23 cellular contexts compared by ENCODE assay signal in genomic region chr18:31261792-31262582, GRCh38. TPM values are rescaled to one million over a fixed set of nuclear protein-coding genes. Genes with fewer than 3 reads are reported as not detected.
A peak's percentile ranks its signal among the peaks of the same experiment; 100 is the strongest.
DNase-seq lines count a peak whose midpoint lies in the region; ATAC-seq and TF ChIP-seq lines count a peak whose summit lies in the region.
"Had no signal": no experiment of that assay in that cellular context is flagged by ENCODE, and none has a peak within 500 bp of the region (broad histone marks: within the 10 kb centered on the region; RNA-seq: fewer than 3 reads in every experiment).

No MANE protein-coding gene starts in this region.

- DNase-seq in Caco-2: peak in 1 of 2 experiments; percentile 56
- DNase-seq in left cardiac atrium: no peak
- DNase-seq in natural killer cell treated with Interleukin-12 subunit alpha and Interleukin-12 subunit beta and Interleukin-15 and Interleukin-18, amount 100 ng/mL, for 72 hours (ENCODE audit: low spot score): no peak
- DNase-seq in NAMALWA (ENCODE audit: low spot score): no peak
- no peak for DNase-seq in NCI-H446 (lab: John Stamatoyannopoulos, UW)
- DNase-seq: activated B cell treated with CpG ODN at 0.5 μM for 24 hours; activated CD4-positive, alpha-beta memory T cell treated with anti-CD3 and anti-CD28 coated beads, Interleukin-2, amount 10 ng/mL, durations not matched to agents 7 days and 5 days; activated naive CD4-positive, alpha-beta T cell treated with Interleukin-2 at 50 U/mL for 16 hours; amygdala; effector CD8-positive, alpha-beta T cell; NCI-H1092; NCI-H2029; NCI-H510A; nucleus accumbens; SK-N-SH had no signal

- H3K4me1 ChIP-seq in Caco-2 (peaks cover 21% of the 10 kb centered on the region), HUES48 (ENCODE audit: control insufficient read depth, insufficient read depth, low read length) (peaks cover 5% of the 10 kb centered on the region; the same call in 1 of the 2 replicates), mesodermal cell (ENCODE audit: control insufficient read depth, insufficient read depth, low read length, poor library complexity, severe bottlenecking) (peaks cover 20% of the 10 kb centered on the region)
- H3K4me1 ChIP-seq: esophagus muscularis mucosa, gastroesophageal sphincter had no signal

- intact Hi-C loops in Caco-2 (cut with micrococcal nuclease; ENCODE audit: unreplicated experiment): loop anchor here (1.0 to 5.0 kb wide), 5 partner anchors 19 to 250 kb away; partner anchors contain the start of gene DSG2
- intact Hi-C loops in left cardiac atrium (cut with DNase I): no loop called here

- POLR2A ChIA-PET in Caco-2 (lab: Charles Lee): no interaction called here

- TF ChIP-seq CTCF in Caco-2 (IDR thresholded peaks at IDR 0.05; ENCODE audit: insufficient read depth in 1 of 2, low read depth in 1 of 2, low read length in 1 of 2, severe bottlenecking in 1 of 2, unreplicated experiment in 1 of 2): no peak

- H3K9me3 ChIP-seq in Caco-2 (no peaks in the 10 kb centered on the region), HUES48 (ENCODE audit: control insufficient read depth, insufficient read depth, low read length) (no peaks in the 10 kb centered on the region), mesodermal cell (ENCODE audit: control insufficient read depth, low read length) (no peaks in the 10 kb centered on the region)
- H3K9me3 ChIP-seq: esophagus muscularis mucosa, gastroesophageal sphincter, SK-N-SH had no signal

- H3K27me3 Mint-ChIP-seq in Caco-2 (ENCODE audit: insufficient read depth, unreplicated experiment): no peaks in the 10 kb centered on the region
- no peaks in the 10 kb centered on the region for H3K27me3 Mint-ChIP-seq in natural killer cell treated with Interleukin-12 subunit alpha and Interleukin-12 subunit beta and Interleukin-15 and Interleukin-18, amount 100 ng/mL, for 72 hours
- H3K27me3 Mint-ChIP-seq: activated B cell treated with CpG ODN at 0.5 μM for 24 hours; activated CD4-positive, alpha-beta memory T cell treated with anti-CD3 and anti-CD28 coated beads, Interleukin-2, amount 10 ng/mL, durations not matched to agents 7 days and 5 days had no signal

- H3K4me3 ChIP-seq in Caco-2 (ENCODE audit: low read depth, low read length) (no peak overlapping the region), HUES48 (ENCODE audit: low read depth, low read length) (no peak overlapping the region), mesodermal cell (ENCODE audit: extremely low read depth, insufficient read depth, low read length, poor library complexity, severe bottlenecking) (no peak overlapping the region)
- H3K4me3 ChIP-seq: esophagus muscularis mucosa, gastroesophageal sphincter had no signal

- H3K9ac ChIP-seq in HUES48 (ENCODE audit: low read depth, low read length): no peak overlapping the region
- H3K9ac ChIP-seq: SK-N-SH had no signal

- H3K4me3 Mint-ChIP-seq in Caco-2 (ENCODE audit: unreplicated experiment): no peak overlapping the region
- H3K4me3 Mint-ChIP-seq in natural killer cell treated with Interleukin-12 subunit alpha and Interleukin-12 subunit beta and Interleukin-15 and Interleukin-18, amount 100 ng/mL, for 72 hours: no peak overlapping the region
- H3K4me3 Mint-ChIP-seq: activated B cell treated with CpG ODN at 0.5 μM for 24 hours; activated CD4-positive, alpha-beta memory T cell treated with anti-CD3 and anti-CD28 coated beads, Interleukin-2, amount 10 ng/mL, durations not matched to agents 7 days and 5 days had no signal

- peak; percentile 41 to 88 for ATAC-seq in left cardiac atrium
- no peak for ATAC-seq in GM18498 (IDR thresholded peaks at IDR 0.05; ENCODE audit: unreplicated experiment)
- ATAC-seq in natural killer cell treated with Interleukin-12 subunit alpha and Interleukin-12 subunit beta and Interleukin-15 and Interleukin-18, amount 100 ng/mL, for 72 hours: no peak
- ATAC-seq: gastroesophageal sphincter, sciatic nerve had no signal

- no peaks in the 10 kb centered on the region for H3K27me3 ChIP-seq in Caco-2 (replicated peaks; ENCODE audit: control insufficient read depth, insufficient read depth, low read length)
- no peaks in the 10 kb centered on the region for H3K27me3 ChIP-seq in HUES48 (ENCODE audit: control insufficient read depth, insufficient read depth, low read length)
- H3K27me3 ChIP-seq: esophagus muscularis mucosa, gastroesophageal sphincter had no signal

- CTCF ChIA-PET in Caco-2 (lab: Charles Lee): no interaction called here

- H3K36me3 ChIP-seq in Caco-2 (ENCODE audit: control insufficient read depth, insufficient read depth, low read length) (no peaks in the 10 kb centered on the region), HUES48 (ENCODE audit: control insufficient read depth, insufficient read depth, low read length) (no peaks in the 10 kb centered on the region), mesodermal cell (ENCODE audit: control insufficient read depth, insufficient read depth, low read length) (no peaks in the 10 kb centered on the region)
- H3K36me3 ChIP-seq: esophagus muscularis mucosa, gastroesophageal sphincter had no signal

- 57 to 73% methylated on average over 1 of the region's 6 CpGs for WGBS in mesodermal cell (ENCODE audit: insufficient coverage in 2 of 2), 2 experiments

- peaks cover 5% of the 10 kb centered on the region for H3K4me1 Mint-ChIP-seq in Caco-2 (ENCODE audit: low read depth, unreplicated experiment)
- no peaks in the 10 kb centered on the region for H3K4me1 Mint-ChIP-seq in natural killer cell treated with Interleukin-12 subunit alpha and Interleukin-12 subunit beta and Interleukin-15 and Interleukin-18, amount 100 ng/mL, for 72 hours (ENCODE audit: low read depth in 2 of 2)
- H3K4me1 Mint-ChIP-seq: activated B cell treated with CpG ODN at 0.5 μM for 24 hours; activated CD4-positive, alpha-beta memory T cell treated with anti-CD3 and anti-CD28 coated beads, Interleukin-2, amount 10 ng/mL, durations not matched to agents 7 days and 5 days had no signal

- H3K36me3 Mint-ChIP-seq in Caco-2 (ENCODE audit: insufficient read depth, unreplicated experiment): no peaks in the 10 kb centered on the region
- H3K36me3 Mint-ChIP-seq in natural killer cell treated with Interleukin-12 subunit alpha and Interleukin-12 subunit beta and Interleukin-15 and Interleukin-18, amount 100 ng/mL, for 72 hours: no peaks in the 10 kb centered on the region

- H3K27ac Mint-ChIP-seq in Caco-2 (ENCODE audit: unreplicated experiment): peak overlapping the region; percentile 84
- no peak overlapping the region for H3K27ac Mint-ChIP-seq in natural killer cell treated with Interleukin-12 subunit alpha and Interleukin-12 subunit beta and Interleukin-15 and Interleukin-18, amount 100 ng/mL, for 72 hours
- H3K27ac Mint-ChIP-seq: activated B cell treated with CpG ODN at 0.5 μM for 24 hours; activated CD4-positive, alpha-beta memory T cell treated with anti-CD3 and anti-CD28 coated beads, Interleukin-2, amount 10 ng/mL, durations not matched to agents 7 days and 5 days had no signal

- no peaks in the 10 kb centered on the region for H3K9me3 Mint-ChIP-seq in Caco-2 (ENCODE audit: unreplicated experiment)
- peaks cover 3% of the 10 kb centered on the region for H3K9me3 Mint-ChIP-seq in natural killer cell treated with Interleukin-12 subunit alpha and Interleukin-12 subunit beta and Interleukin-15 and Interleukin-18, amount 100 ng/mL, for 72 hours
- H3K9me3 Mint-ChIP-seq: activated B cell treated with CpG ODN at 0.5 μM for 24 hours; activated CD4-positive, alpha-beta memory T cell treated with anti-CD3 and anti-CD28 coated beads, Interleukin-2, amount 10 ng/mL, durations not matched to agents 7 days and 5 days had no signal

- peak overlapping the region; percentile 71 for H3K27ac ChIP-seq in HUES48 (ENCODE audit: low read depth, low read length)
- peak overlapping the region; percentile 83 for H3K27ac ChIP-seq in mesodermal cell (ENCODE audit: low read depth, low read length, severe bottlenecking)
- H3K27ac ChIP-seq: esophagus muscularis mucosa, gastroesophageal sphincter had no signal

- BruUV-seq in Caco-2 (replicated peaks; lab: Mats Ljungman, UMichigan): no TSS peak

RNA-seq across cellular contexts. Expression of gene DSG1, which starts 56.0 kb away (rescaled TPM):
- total RNA-seq in Caco-2 (2022): not detected in 2 replicates
- 1 to 10 TPM; 2.0 to 3.6 TPM for total RNA-seq in left cardiac atrium
- not detected for polyA plus RNA-seq in mesodermal cell (2013, experiment 1 of 2)
- polyA plus RNA-seq in mesodermal cell (2013, experiment 2 of 2): not detected
- total RNA-seq in natural killer cell treated with Interleukin-12 subunit alpha and Interleukin-12 subunit beta and Interleukin-15 and Interleukin-18, amount 100 ng/mL, for 72 hours: not detected
- total RNA-seq: A172; activated B cell treated with CpG ODN at 0.5 μM for 24 hours; activated CD4-positive, alpha-beta memory T cell treated with anti-CD3 and anti-CD28 coated beads, Interleukin-2, amount 10 ng/mL, durations not matched to agents 7 days and 5 days; esophagus muscularis mucosa; T-helper 2 cell treated with Interferon-gamma antibody and Interleukin-4, amounts not matched to agents 100 ng/mL and 5 ng/mL, for 36 hours had no signal
- polyA plus RNA-seq: SK-N-SH had no signal

Comparison
In these comparisons a context has a peak if more than half of its experiments do, and no peak if none do; other contexts are left out.
1. ATAC-seq: peak in left cardiac atrium (2 of 2); none in GM18498 (single experiment) and natural killer cell treated with Interleukin-12 subunit alpha and Interleukin-12 subunit beta and Interleukin-15 and Interleukin-18, amount 100 ng/mL, for 72 hours (0 of 2).